In the genomic region with DNA sequence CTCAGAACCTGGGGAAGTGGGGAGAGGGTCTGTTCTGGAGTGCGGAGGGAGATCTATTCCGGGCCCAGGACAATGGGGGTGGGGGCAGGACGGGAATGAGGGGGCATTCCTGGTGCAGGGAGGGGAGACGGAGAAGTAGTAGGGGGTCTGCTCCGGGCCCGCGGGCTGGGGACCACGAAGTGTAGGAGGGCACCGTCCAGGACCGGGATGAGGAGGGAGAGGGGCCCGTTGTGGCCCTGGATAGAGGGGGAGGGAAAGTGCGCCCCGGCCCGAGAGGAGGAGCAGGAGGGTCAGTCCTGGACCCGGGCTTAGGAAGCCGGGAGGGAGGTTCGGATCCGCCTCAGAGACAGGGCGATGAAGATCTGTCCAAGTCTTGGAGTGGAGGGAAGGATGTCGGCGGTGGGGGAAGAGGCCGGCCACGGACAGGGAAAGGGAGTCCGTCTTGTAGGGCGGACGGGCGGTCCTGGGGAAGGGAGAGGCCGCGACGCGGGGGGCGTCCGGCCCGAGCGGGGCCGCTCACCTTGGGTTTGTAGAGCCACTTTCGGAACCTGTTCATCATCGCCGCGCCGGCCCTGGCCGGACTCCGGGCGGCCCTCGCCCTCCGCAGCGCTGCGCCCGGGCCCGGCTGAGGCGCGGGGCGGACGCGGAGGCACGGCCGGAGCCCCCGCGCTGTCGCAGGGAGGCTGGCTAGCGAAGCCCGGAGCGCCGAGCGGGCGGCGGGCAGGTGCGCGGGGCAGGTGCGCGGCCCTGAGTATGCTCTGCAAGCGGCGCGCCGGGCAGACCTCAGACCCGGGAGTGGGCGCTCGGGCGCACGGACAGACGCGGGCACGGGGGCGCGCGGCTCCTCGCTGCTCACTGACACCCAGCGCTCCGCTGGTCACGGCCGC, we compare ENCODE assay signal across 1 cellular context.
A peak's percentile ranks its signal among the peaks of the same experiment; 100 is the strongest.
TF ChIP-seq lines count a peak whose summit lies in the region.

Gene ZFYVE28 (minus strand): TSS at position 881 of the 887 bp plus-strand sequence. CDS start 322 bp downstream, at position 559.

TF ChIP-seq in WTC11, 78 proteins besides CTCF, POLR2A, EP300 and RAD21 (continued from another document):
- TF ChIP-seq, protein P1, sequence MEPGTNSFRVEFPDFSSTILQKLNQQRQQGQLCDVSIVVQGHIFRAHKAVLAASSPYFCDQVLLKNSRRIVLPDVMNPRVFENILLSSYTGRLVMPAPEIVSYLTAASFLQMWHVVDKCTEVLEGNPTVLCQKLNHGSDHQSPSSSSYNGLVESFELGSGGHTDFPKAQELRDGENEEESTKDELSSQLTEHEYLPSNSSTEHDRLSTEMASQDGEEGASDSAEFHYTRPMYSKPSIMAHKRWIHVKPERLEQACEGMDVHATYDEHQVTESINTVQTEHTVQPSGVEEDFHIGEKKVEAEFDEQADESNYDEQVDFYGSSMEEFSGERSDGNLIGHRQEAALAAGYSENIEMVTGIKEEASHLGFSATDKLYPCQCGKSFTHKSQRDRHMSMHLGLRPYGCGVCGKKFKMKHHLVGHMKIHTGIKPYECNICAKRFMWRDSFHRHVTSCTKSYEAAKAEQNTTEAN (CRISPR knock-in tag; IDR thresholded peaks at IDR 0.05): no peak
- no peak for TF ChIP-seq E2F4 (CRISPR knock-in tag; IDR thresholded peaks at IDR 0.05; ENCODE audit: borderline replicate concordance, low read depth)
- no peak for TF ChIP-seq TCF7 (CRISPR knock-in tag; IDR thresholded peaks at IDR 0.05; ENCODE audit: low read depth)
- no peak for TF ChIP-seq SOX15 (CRISPR knock-in tag; IDR thresholded peaks at IDR 0.05)
- 0 out of 2 replicates have a peak, but pooled peaks have one; percentile 0 for TF ChIP-seq PRDM15 (CRISPR knock-in tag; IDR thresholded peaks at IDR 0.05)
- TF ChIP-seq ZNF121 (CRISPR knock-in tag; IDR thresholded peaks at IDR 0.05): no peak
- no peak for TF ChIP-seq PREB (CRISPR knock-in tag; IDR thresholded peaks at IDR 0.05; ENCODE audit: borderline replicate concordance)
- TF ChIP-seq GTF2I (CRISPR knock-in tag; conservative IDR thresholded peaks at IDR 0.05): no peak
- TF ChIP-seq NR1H2 (CRISPR knock-in tag; IDR thresholded peaks at IDR 0.05): no peak
- TF ChIP-seq CBFB (CRISPR knock-in tag; IDR thresholded peaks at IDR 0.05; ENCODE audit: low read depth): no peak
- TF ChIP-seq HMGA2 (CRISPR knock-in tag; IDR thresholded peaks at IDR 0.05): no peak
- TF ChIP-seq CREM (CRISPR knock-in tag; IDR thresholded peaks at IDR 0.05): 0 out of 2 replicates have a peak, but pooled peaks have one; percentile 8
- no peak for TF ChIP-seq USF1 (CRISPR knock-in tag; IDR thresholded peaks at IDR 0.05)
- no peak for TF ChIP-seq ETV6 (CRISPR knock-in tag; IDR thresholded peaks at IDR 0.05)
- TF ChIP-seq, protein P2, sequence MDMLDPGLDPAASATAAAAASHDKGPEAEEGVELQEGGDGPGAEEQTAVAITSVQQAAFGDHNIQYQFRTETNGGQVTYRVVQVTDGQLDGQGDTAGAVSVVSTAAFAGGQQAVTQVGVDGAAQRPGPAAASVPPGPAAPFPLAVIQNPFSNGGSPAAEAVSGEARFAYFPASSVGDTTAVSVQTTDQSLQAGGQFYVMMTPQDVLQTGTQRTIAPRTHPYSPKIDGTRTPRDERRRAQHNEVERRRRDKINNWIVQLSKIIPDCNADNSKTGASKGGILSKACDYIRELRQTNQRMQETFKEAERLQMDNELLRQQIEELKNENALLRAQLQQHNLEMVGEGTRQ (CRISPR knock-in tag; IDR thresholded peaks at IDR 0.05): no peak
- TF ChIP-seq OVOL2 (CRISPR knock-in tag; IDR thresholded peaks at IDR 0.05; ENCODE audit: borderline replicate concordance): no peak
- TF ChIP-seq ARID4B (CRISPR knock-in tag; IDR thresholded peaks at IDR 0.05; ENCODE audit: borderline replicate concordance): 0 out of 2 replicates have a peak, but pooled peaks have one; percentile 41
- no peak for TF ChIP-seq CDX4 (CRISPR knock-in tag; IDR thresholded peaks at IDR 0.05; ENCODE audit: borderline replicate concordance)
